In genomic region chr12:67193705-67194104, GRCh38 we compare ENCODE assay signal across 9 cellular contexts.
DNase-seq lines count a peak whose midpoint lies in the region; ATAC-seq and TF ChIP-seq lines count a peak whose summit lies in the region.
"Had no signal": no experiment of that assay in that cellular context is flagged by ENCODE, and none has a peak within 500 bp of the region (broad histone marks: within the 10 kb centered on the region; RNA-seq: fewer than 3 reads in every experiment).

No MANE protein-coding gene starts in this region.

- no peaks in the 10 kb centered on the region for H4K20me1 ChIP-seq in SK-N-SH (ENCODE audit: insufficient read depth)
- H4K20me1 ChIP-seq: BLaER1 treated with 17β-estradiol and CSF1 and Interleukin-3, amounts not matched to agents 10 nM and 100 nM had no signal

- no peaks in the 10 kb centered on the region for H3F3A ChIP-seq in SK-N-SH (replicated peaks; ENCODE audit: insufficient read depth)

- no peak for TF ChIP-seq CTCF in SK-N-SH (IDR thresholded peaks at IDR 0.05)
- no peak for TF ChIP-seq CTCF in fibroblast of pulmonary artery (IDR thresholded peaks at IDR 0.05; ENCODE audit: low read length, missing control alignments)
- no peak for TF ChIP-seq CTCF in heart left ventricle (IDR thresholded peaks at IDR 0.05)

- no peak overlapping the region for H3K9ac ChIP-seq in SK-N-SH
- H3K9ac ChIP-seq: BLaER1 treated with 17β-estradiol and CSF1 and Interleukin-3, amounts not matched to agents 10 nM and 100 nM had no signal

- ATAC-seq in heart left ventricle = no peak

- no peak for TF ChIP-seq EP300 in SK-N-SH (IDR thresholded peaks at IDR 0.05; ENCODE audit: borderline replicate concordance in 1 of 2, low read depth in 1 of 2, low read length in 1 of 2)

- no peaks in the 10 kb centered on the region for H3K9me3 ChIP-seq in SK-N-SH
- no peaks in the 10 kb centered on the region for H3K9me3 ChIP-seq in heart left ventricle
- H3K9me3 ChIP-seq: BLaER1 treated with 17β-estradiol and CSF1 and Interleukin-3, amounts not matched to agents 10 nM and 100 nM had no signal

- H3K4me3 ChIP-seq in SK-N-SH (ENCODE audit: low read depth in 2 of 2, low read length in 1 of 2) = no peak overlapping the region
- H3K4me3 ChIP-seq in fibroblast of pulmonary artery (replicated peaks; ENCODE audit: low read depth, low read length) = no peak overlapping the region
- no peak overlapping the region for H3K4me3 ChIP-seq in heart left ventricle
- H3K4me3 ChIP-seq: BLaER1 treated with 17β-estradiol and CSF1 and Interleukin-3, amounts not matched to agents 10 nM and 100 nM had no signal

- H3K4me1 ChIP-seq in SK-N-SH (ENCODE audit: control insufficient read depth in 1 of 2, insufficient read depth in 2 of 2, low read depth in 1 of 2, low read length in 1 of 2) (no peaks in the 10 kb centered on the region), heart left ventricle (no peaks in the 10 kb centered on the region)
- H3K4me1 ChIP-seq: BLaER1 treated with 17β-estradiol and CSF1 and Interleukin-3, amounts not matched to agents 10 nM and 100 nM had no signal

- no peak overlapping the region for H3K27ac ChIP-seq in SK-N-SH (ENCODE audit: low read depth in 2 of 2, low read length in 1 of 2)
- no peak overlapping the region for H3K27ac ChIP-seq in heart left ventricle
- H3K27ac ChIP-seq: BLaER1 treated with 17β-estradiol and CSF1 and Interleukin-3, amounts not matched to agents 10 nM and 100 nM had no signal

- no peaks in the 10 kb centered on the region for H3K9me2 ChIP-seq in SK-N-SH

- no peak for TF ChIP-seq RAD21 in SK-N-SH (IDR thresholded peaks at IDR 0.05; ENCODE audit: low read length)

- no peak overlapping the region for H2AFZ ChIP-seq in SK-N-SH (ENCODE audit: low read depth)

- H3K4me2 ChIP-seq in SK-N-SH = no peak overlapping the region
- H3K4me2 ChIP-seq: BLaER1 treated with 17β-estradiol and CSF1 and Interleukin-3, amounts not matched to agents 10 nM and 100 nM had no signal

- H3K27me3 ChIP-seq in SK-N-SH (ENCODE audit: insufficient read depth) (no peaks in the 10 kb centered on the region), heart left ventricle (peaks cover 0 to 4% (median 0%) of the 10 kb centered on the region in 9 donors)
- H3K27me3 ChIP-seq: BLaER1 treated with 17β-estradiol and CSF1 and Interleukin-3, amounts not matched to agents 10 nM and 100 nM had no signal

- CTCF ChIA-PET in SK-N-SH (lab: Yijun Ruan, JAX) = no interaction called here

- H3K36me3 ChIP-seq in SK-N-SH (replicated peaks in 1 of 2; ENCODE audit: control insufficient read depth in 1 of 2, insufficient read depth in 2 of 2, low read length in 1 of 2) = no peaks in the 10 kb centered on the region
- no peaks in the 10 kb centered on the region for H3K36me3 ChIP-seq in heart left ventricle
- H3K36me3 ChIP-seq: BLaER1 treated with 17β-estradiol and CSF1 and Interleukin-3, amounts not matched to agents 10 nM and 100 nM had no signal

- TF ChIP-seq POLR2A in heart left ventricle (IDR thresholded peaks at IDR 0.05) = no peak

- POLR2A ChIA-PET in SK-N-SH (lab: Yijun Ruan, JAX) = no interaction called here

- peak; percentile 5 for DNase-seq in activated naive CD4-positive, alpha-beta T cell treated with Interleukin-2 at 50 U/mL for 16 hours
- no peak for DNase-seq in activated naive CD4-positive, alpha-beta T cell (lab: John Stamatoyannopoulos, UW)
- DNase-seq in SK-N-SH = no peak
- peak; percentile 56 for DNase-seq in fibroblast of pulmonary artery (ENCODE audit: low read depth)
- peak; percentile 4 to 12 for DNase-seq in stimulated activated CD4-positive, alpha-beta T cell treated with anti-CD3 and anti-CD28 coated beads, Interleukin-4, amount 100 ng/mL, for 48 hours (ENCODE audit: low read depth in 2 of 2)
- DNase-seq in stimulated activated naive CD4-positive, alpha-beta T cell treated with Interleukin-2 at 50 U/mL for 16 hours (lab: John Stamatoyannopoulos, UW) = no peak
- DNase-seq in heart left ventricle = no peak
- DNase-seq in HuH-7.5 (ENCODE audit: low spot score) = no peak

- no peaks in the 10 kb centered on the region for H3K79me2 ChIP-seq in SK-N-SH (ENCODE audit: insufficient read depth)

- intact Hi-C loops in heart left ventricle (cut with DNase I) = no loop called here

TF ChIP-seq in SK-N-SH, 30 proteins besides CTCF, POLR2A, EP300 and RAD21:
- TF ChIP-seq REST (IDR thresholded peaks at IDR 0.05; ENCODE audit: low read depth, low read length) (peak; percentile 96), RFX5 (IDR thresholded peaks at IDR 0.05; ENCODE audit: low read length) (no peak)

Comparison
In these comparisons a context has a peak if more than half of its experiments do, and no peak if none do; other contexts are left out.
1. DNase-seq: peak in activated naive CD4-positive, alpha-beta T cell treated with Interleukin-2 at 50 U/mL for 16 hours (single experiment), fibroblast of pulmonary artery (single experiment) and stimulated activated CD4-positive, alpha-beta T cell treated with anti-CD3 and anti-CD28 coated beads, Interleukin-4, amount 100 ng/mL, for 48 hours (2 of 2); none in activated naive CD4-positive, alpha-beta T cell (0 of 4), SK-N-SH (single experiment), stimulated activated naive CD4-positive, alpha-beta T cell treated with Interleukin-2 at 50 U/mL for 16 hours (single experiment), heart left ventricle (0 of 5) and HuH-7.5 (single experiment).